In the genomic region with DNA sequence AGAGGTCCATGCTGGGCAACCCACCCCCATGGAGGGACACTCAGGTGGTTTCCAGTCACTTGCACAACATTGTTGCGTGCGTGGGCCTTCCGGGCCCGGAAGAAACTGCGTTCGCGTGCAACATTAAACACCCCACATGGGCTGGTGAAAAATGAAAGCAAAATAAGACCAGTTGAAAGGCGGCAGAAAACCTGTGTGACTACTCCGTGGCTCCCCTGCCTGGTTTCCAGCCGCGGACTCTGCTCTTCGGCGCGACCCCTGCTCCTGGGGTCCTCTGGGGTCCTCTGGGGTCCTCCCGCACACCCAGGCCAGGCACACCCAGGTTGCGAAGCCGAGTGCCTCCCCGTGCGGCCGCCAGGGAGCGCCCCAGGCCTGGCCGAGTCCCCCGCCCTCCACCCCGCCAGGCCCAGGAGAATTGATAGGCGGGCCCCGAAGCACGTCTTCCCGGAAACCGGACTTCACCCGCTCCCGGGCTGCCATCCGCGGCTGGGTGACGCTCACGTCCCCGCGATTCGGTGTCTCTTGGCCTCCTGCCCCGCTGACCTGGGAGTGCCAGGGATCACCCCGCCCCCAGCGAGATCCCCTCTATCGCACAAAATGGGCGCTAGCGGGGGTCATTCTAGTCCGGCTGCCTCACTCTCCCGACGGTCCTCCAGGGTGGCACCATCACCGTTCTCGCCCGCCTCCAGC, we compare ENCODE assay signal across 8 cellular contexts.
DNase-seq lines count a peak whose midpoint lies in the region; ATAC-seq and TF ChIP-seq lines count a peak whose summit lies in the region.

No MANE protein-coding gene starts in this region.

- ATAC-seq in GM18870 (IDR thresholded peaks at IDR 0.05; ENCODE audit: unreplicated experiment) = peak; percentile 49
- peak; percentile 78 for ATAC-seq in HG03175 (IDR thresholded peaks at IDR 0.05; ENCODE audit: unreplicated experiment)
- peak; percentile 87 for ATAC-seq in activated naive CD8-positive, alpha-beta T cell treated with anti-CD3 and anti-CD28 coated beads, Interleukin-2, amount 50 U/mL, for 24 hours

- H3K27ac ChIP-seq in 22Rv1 (peak overlapping the region; percentile 27; the same call in 1 of the 2 replicates), iPS-20b (ENCODE audit: low read length) (no peak overlapping the region)

- H3K36me3 Mint-ChIP-seq in activated naive CD8-positive, alpha-beta T cell treated with anti-CD3 and anti-CD28 coated beads, Interleukin-2, amount 50 U/mL, for 24 hours (ENCODE audit: low read depth) = peaks cover 1% of the 10 kb centered on the region

- H3K27me3 Mint-ChIP-seq in activated naive CD8-positive, alpha-beta T cell treated with anti-CD3 and anti-CD28 coated beads, Interleukin-2, amount 50 U/mL, for 24 hours = no peaks in the 10 kb centered on the region

- in situ Hi-C loops in HAP-1 (cut with MboI; ENCODE audit: low sequenced_read_pairs) = no loop called here

- H3K27me3 ChIP-seq in iPS-20b (ENCODE audit: insufficient read depth, low read length) (peaks cover 5% of the 10 kb centered on the region; the same call in 1 of the 2 replicates), HAP-1 (ENCODE audit: low read depth) (no peaks in the 10 kb centered on the region)

- H3K4me3 Mint-ChIP-seq in activated naive CD8-positive, alpha-beta T cell treated with anti-CD3 and anti-CD28 coated beads, Interleukin-2, amount 50 U/mL, for 24 hours = peak overlapping the region; percentile 80

- H3K4me1 Mint-ChIP-seq in activated naive CD8-positive, alpha-beta T cell treated with anti-CD3 and anti-CD28 coated beads, Interleukin-2, amount 50 U/mL, for 24 hours = peaks cover 38% of the 10 kb centered on the region

- H3K4me1 ChIP-seq in iPS-20b (ENCODE audit: insufficient read depth, low read length) = peaks cover 4% of the 10 kb centered on the region
- no peaks in the 10 kb centered on the region for H3K4me1 ChIP-seq in HAP-1

- H3K27ac Mint-ChIP-seq in activated naive CD8-positive, alpha-beta T cell treated with anti-CD3 and anti-CD28 coated beads, Interleukin-2, amount 50 U/mL, for 24 hours = peak overlapping the region; percentile 93

- no peaks in the 10 kb centered on the region for H3K9me3 Mint-ChIP-seq in activated naive CD8-positive, alpha-beta T cell treated with anti-CD3 and anti-CD28 coated beads, Interleukin-2, amount 50 U/mL, for 24 hours

- no peak overlapping the region; the same call in 1 of the 2 replicates for H3K9ac ChIP-seq in iPS-20b (ENCODE audit: low read depth, low read length)

- H3K36me3 ChIP-seq in iPS-20b (ENCODE audit: insufficient read depth, low read depth, low read length) (no peaks in the 10 kb centered on the region), HAP-1 (replicated peaks) (no peaks in the 10 kb centered on the region)

- peak; percentile 78 for TF ChIP-seq CTCF in 22Rv1 (IDR thresholded peaks at IDR 0.05)

- H3K9me3 ChIP-seq in iPS-20b (ENCODE audit: insufficient read depth, low read depth, low read length) (peaks cover 4% of the 10 kb centered on the region; the same call in 1 of the 2 replicates), HAP-1 (no peaks in the 10 kb centered on the region)

- DNase-seq in SKM-1 (lab: John Stamatoyannopoulos, UW; ENCODE audit: unreplicated experiment) (peak; percentile 26), HAP-1 (ENCODE audit: low spot score in 2 of 2) (no peak)
- peak; percentile 77 for DNase-seq in activated naive CD8-positive, alpha-beta T cell treated with anti-CD3 and anti-CD28 coated beads, Interleukin-2, amount 50 U/mL, for 24 hours
- peak; percentile 61 for DNase-seq in stimulated activated CD4-positive, alpha-beta T cell treated with anti-CD3 and anti-CD28 coated beads, Interleukin-2, amount 100 ng/mL, for 4 hours (ENCODE audit: low read depth)

- peak overlapping the region; percentile 57; the same call in 1 of the 2 replicates for H3K4me3 ChIP-seq in iPS-20b (ENCODE audit: low read length)
- H3K4me3 ChIP-seq in HAP-1 = no peak overlapping the region

Comparison
In these comparisons a context has a peak if more than half of its experiments do, and no peak if none do; other contexts are left out.
1. DNase-seq: peak in SKM-1 (single experiment), activated naive CD8-positive, alpha-beta T cell treated with anti-CD3 and anti-CD28 coated beads, Interleukin-2, amount 50 U/mL, for 24 hours (single experiment) and stimulated activated CD4-positive, alpha-beta T cell treated with anti-CD3 and anti-CD28 coated beads, Interleukin-2, amount 100 ng/mL, for 4 hours (single experiment); none in HAP-1 (0 of 2).
2. Peak in every context shown above with its lines, with median percentiles within 50 percentile points of each other: ATAC-seq.